9 cellular contexts compared by ENCODE assay signal in genomic region chr5:36090033-36090432, GRCh38. TPM values are rescaled to one million over a fixed set of nuclear protein-coding genes. Genes with fewer than 3 reads are reported as not detected.
DNase-seq lines count a peak whose midpoint lies in the region; ATAC-seq, FAIRE-seq and TF ChIP-seq lines count a peak whose summit lies in the region.
"Had no signal": no experiment of that assay in that cellular context is flagged by ENCODE, and none has a peak within 500 bp of the region (broad histone marks: within the 10 kb centered on the region; RNA-seq: fewer than 3 reads in every experiment).

No MANE protein-coding gene starts in this region.

- no peak for FAIRE-seq in urothelium cell line (lab: Jason Lieb, UNC)

- H3K27me3 ChIP-seq in NT2/D1 (ENCODE audit: insufficient read depth, insufficient read length), result no peaks in the 10 kb centered on the region

- TF ChIP-seq POLR2A in GM18505 (IDR thresholded peaks at IDR 0.05; ENCODE audit: borderline replicate concordance, extremely low read depth, insufficient read depth, insufficient read length), result no peak

- DNase-seq in AG08396 (ENCODE audit: low spot score) (peak; percentile 15), NT2/D1 (ENCODE audit: low read depth, low spot score) (peak; percentile 47), fibroblast of peridontal ligament (ENCODE audit: extremely low read depth) (peak; percentile 18), G401 (ENCODE audit: low spot score) (no peak), urothelium cell line (ENCODE audit: low spot score) (no peak)

- no peak overlapping the region for H3K4me3 ChIP-seq in NT2/D1 (ENCODE audit: insufficient read length, low read depth)
- H3K4me3 ChIP-seq: lung had no signal

- no peaks in the 10 kb centered on the region for H3K36me3 ChIP-seq in NT2/D1 (ENCODE audit: insufficient read depth, insufficient read length, low read length)

- in situ Hi-C loops in G401 (cut with HindIII; ENCODE audit: low sequenced_read_pairs), result no loop called here

- H3K4me1 ChIP-seq in NT2/D1 (ENCODE audit: insufficient read depth, insufficient read length), result no peaks in the 10 kb centered on the region

- peaks cover 5% of the 10 kb centered on the region; the same call in 1 of the 2 replicates for H3K9me3 ChIP-seq in NT2/D1 (ENCODE audit: insufficient read depth, low read length)

- ATAC-seq in GM18505 (IDR thresholded peaks at IDR 0.05; ENCODE audit: unreplicated experiment), result peak; percentile 73
- ATAC-seq in HG03039 (IDR thresholded peaks at IDR 0.05; ENCODE audit: unreplicated experiment), result peak; percentile 72
- no peak for ATAC-seq in HG02763 (IDR thresholded peaks at IDR 0.05; ENCODE audit: unreplicated experiment)

- H3K9ac ChIP-seq in NT2/D1 (ENCODE audit: insufficient read length, low read depth), result no peak overlapping the region

RNA-seq across cellular contexts. Expression of gene UGT3A2, which starts 23.4 kb away (rescaled TPM):
- total RNA-seq in G401 (2014; rRNA removed; shearing (Covaris generic)), result not detected in 2 replicates

Comparison
In these comparisons a context has a peak if more than half of its experiments do, and no peak if none do; other contexts are left out.
1. DNase-seq: peak in AG08396 (single experiment), NT2/D1 (single experiment) and fibroblast of peridontal ligament (single experiment); none in G401 (single experiment) and urothelium cell line (single experiment).